ENCODE assay signal across 1 cellular context in the genomic region with DNA sequence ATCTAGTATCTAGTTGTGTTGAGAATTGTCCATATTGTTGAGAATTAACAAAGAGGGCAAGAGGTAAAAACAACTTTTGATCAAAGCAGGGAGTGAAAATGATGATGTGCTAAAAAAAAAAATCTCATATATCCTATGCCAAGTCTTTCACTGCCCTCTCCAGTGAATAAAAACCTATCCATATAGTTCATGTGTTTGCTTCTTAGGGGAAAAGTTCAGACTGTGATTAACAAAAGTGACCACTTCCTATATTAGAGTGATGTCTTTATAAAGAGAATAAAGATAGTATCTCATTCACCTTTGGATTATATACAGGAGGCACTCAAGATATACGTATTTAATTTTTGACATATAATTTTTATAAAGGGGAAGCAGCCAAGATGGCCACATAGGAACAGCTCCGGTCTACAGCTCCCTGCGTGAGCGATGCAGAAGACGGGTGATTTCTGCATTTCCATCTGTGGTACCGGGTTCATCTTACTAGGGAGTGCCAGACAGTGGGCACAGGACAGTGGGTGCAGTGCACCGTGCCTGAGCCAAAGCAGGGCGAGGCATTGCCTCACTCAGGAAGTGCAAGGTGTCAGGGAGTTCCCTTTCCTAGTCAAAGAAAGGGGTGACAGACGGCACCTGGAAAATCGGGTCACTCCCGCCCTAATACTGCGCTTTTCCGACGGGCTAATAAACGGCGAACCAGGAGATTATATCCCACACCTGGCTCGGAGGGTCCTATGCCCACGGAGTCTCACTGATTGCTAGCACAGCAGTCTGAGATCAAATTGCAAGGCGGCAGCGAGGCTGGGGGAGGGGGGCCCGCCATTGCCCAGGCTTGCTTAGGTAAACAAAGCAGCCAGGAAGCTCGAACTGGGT.
TF ChIP-seq lines count a peak whose summit lies in the region.
"Not testable (repeated sequence)": the region's sequence is repeated elsewhere in the genome, so short reads cannot be mapped to it uniquely, and the experiment has no call there.

No MANE protein-coding gene starts in this region.

TF ChIP-seq in K562, 482 proteins besides CTCF, POLR2A, EP300 and RAD21 (continues in another document):
- TF ChIP-seq, protein P1, sequence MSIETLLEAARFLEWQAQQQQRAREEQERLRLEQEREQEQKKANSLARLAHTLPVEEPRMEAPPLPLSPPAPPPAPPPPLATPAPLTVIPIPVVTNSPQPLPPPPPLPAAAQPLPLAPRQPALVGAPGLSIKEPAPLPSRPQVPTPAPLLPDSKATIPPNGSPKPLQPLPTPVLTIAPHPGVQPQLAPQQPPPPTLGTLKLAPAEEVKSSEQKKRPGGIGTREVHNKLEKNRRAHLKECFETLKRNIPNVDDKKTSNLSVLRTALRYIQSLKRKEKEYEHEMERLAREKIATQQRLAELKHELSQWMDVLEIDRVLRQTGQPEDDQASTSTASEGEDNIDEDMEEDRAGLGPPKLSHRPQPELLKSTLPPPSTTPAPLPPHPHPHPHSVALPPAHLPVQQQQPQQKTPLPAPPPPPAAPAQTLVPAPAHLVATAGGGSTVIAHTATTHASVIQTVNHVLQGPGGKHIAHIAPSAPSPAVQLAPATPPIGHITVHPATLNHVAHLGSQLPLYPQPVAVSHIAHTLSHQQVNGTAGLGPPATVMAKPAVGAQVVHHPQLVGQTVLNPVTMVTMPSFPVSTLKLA (conservative IDR thresholded peaks at IDR 0.05), result peak; percentile 52 to 78; a peak in 3 of 4 replicates
- TF ChIP-seq NR4A1, CEBPG (CRISPR knock-in tag; IDR thresholded peaks at IDR 0.05): not testable (repeated sequence)
- peak; percentile 54; the same call in 1 of the 2 replicates for TF ChIP-seq NR4A1 (tag; IDR thresholded peaks at IDR 0.05)
- TF ChIP-seq TAF9B (IDR thresholded peaks at IDR 0.05; ENCODE audit: partially characterized antibody), result peak; percentile 72
- TF ChIP-seq CTBP1 (IDR thresholded peaks at IDR 0.05; ENCODE audit: borderline replicate concordance), result peak; percentile 63; the same call in 1 of the 2 replicates
- peak; percentile 13; the same call in 1 of the 2 replicates for TF ChIP-seq C11orf30 (IDR thresholded peaks at IDR 0.05; ENCODE audit: low read depth)
- peak; percentile 51; the same call in 1 of the 2 replicates for TF ChIP-seq ZNF316 (IDR thresholded peaks at IDR 0.05)
- TF ChIP-seq SMARCA4 (IDR thresholded peaks at IDR 0.05), result 0 out of 2 replicates have a peak, but pooled peaks have one; percentile 16
- TF ChIP-seq MAZ (CRISPR knock-in tag; conservative IDR thresholded peaks at IDR 0.05 in 1 of 2, IDR thresholded peaks at IDR 0.05 in 1 of 2), result 0 out of 4 replicates have a peak, but pooled peaks of 1 of the 2 experiments have one; percentile 50
- TF ChIP-seq, protein P2, sequence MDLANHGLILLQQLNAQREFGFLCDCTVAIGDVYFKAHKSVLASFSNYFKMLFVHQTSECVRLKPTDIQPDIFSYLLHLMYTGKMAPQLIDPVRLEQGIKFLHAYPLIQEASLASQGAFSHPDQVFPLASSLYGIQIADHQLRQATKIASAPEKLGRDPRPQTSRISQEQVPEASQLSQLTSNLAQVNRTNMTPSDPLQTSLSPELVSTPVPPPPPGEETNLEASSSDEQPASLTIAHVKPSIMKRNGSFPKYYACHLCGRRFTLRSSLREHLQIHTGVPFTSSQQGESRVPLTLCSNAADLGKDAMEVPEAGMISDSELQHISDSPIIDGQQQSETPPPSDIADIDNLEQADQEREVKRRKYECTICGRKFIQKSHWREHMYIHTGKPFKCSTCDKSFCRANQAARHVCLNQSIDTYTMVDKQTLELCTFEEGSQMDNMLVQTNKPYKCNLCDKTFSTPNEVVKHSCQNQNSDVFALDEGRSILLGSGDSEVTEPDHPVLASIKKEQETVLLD (IDR thresholded peaks at IDR 0.05), result peak; percentile 62; the same call in 1 of the 2 replicates
- TF ChIP-seq SUPT5H (IDR thresholded peaks at IDR 0.05), result peak; percentile 82
- 0 out of 4 replicates have a peak, but pooled peaks of 1 of the 2 experiments have one; percentile 36 for TF ChIP-seq HDAC1 (IDR thresholded peaks at IDR 0.05)
- TF ChIP-seq, protein P3, sequence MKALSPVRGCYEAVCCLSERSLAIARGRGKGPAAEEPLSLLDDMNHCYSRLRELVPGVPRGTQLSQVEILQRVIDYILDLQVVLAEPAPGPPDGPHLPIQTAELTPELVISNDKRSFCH (CRISPR knock-in tag; IDR thresholded peaks at IDR 0.05), result not testable (repeated sequence)
- TF ChIP-seq, protein P3 (tag; IDR thresholded peaks at IDR 0.05), result 0 out of 2 replicates have a peak, but pooled peaks have one; percentile 24
- TF ChIP-seq TAF7 (tag; IDR thresholded peaks at IDR 0.05), result peak; percentile 65; the same call in 1 of the 2 replicates
- TF ChIP-seq ETV1 (tag; conservative IDR thresholded peaks at IDR 0.05; ENCODE audit: low read depth), result peak; percentile 60
- peak; percentile 62 for TF ChIP-seq CEBPB (tag; IDR thresholded peaks at IDR 0.05)
- TF ChIP-seq CEBPG (tag; conservative IDR thresholded peaks at IDR 0.05 in 1 of 2, IDR thresholded peaks at IDR 0.05 in 1 of 2), result 0 out of 4 replicates have a peak, but pooled peaks of 1 of the 2 experiments have one; percentile 33
- TF ChIP-seq, protein P4, sequence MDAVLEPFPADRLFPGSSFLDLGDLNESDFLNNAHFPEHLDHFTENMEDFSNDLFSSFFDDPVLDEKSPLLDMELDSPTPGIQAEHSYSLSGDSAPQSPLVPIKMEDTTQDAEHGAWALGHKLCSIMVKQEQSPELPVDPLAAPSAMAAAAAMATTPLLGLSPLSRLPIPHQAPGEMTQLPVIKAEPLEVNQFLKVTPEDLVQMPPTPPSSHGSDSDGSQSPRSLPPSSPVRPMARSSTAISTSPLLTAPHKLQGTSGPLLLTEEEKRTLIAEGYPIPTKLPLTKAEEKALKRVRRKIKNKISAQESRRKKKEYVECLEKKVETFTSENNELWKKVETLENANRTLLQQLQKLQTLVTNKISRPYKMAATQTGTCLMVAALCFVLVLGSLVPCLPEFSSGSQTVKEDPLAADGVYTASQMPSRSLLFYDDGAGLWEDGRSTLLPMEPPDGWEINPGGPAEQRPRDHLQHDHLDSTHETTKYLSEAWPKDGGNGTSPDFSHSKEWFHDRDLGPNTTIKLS (IDR thresholded peaks at IDR 0.05; ENCODE audit: borderline replicate concordance, low read depth), result peak; percentile 24; the same call in 1 of the 2 replicates
- TF ChIP-seq SMAD4 (CRISPR knock-in tag; conservative IDR thresholded peaks at IDR 0.05), result peak; percentile 59; the same call in 1 of the 2 replicates
- TF ChIP-seq POLR2H (tag; IDR thresholded peaks at IDR 0.05; ENCODE audit: low read depth), result peak; percentile 39; the same call in 1 of the 2 replicates
- 0 out of 4 replicates have a peak, but pooled peaks of 1 of the 2 experiments have one; percentile 24 for TF ChIP-seq TRIM24 (IDR thresholded peaks at IDR 0.05)
- TF ChIP-seq THRAP3 (IDR thresholded peaks at IDR 0.05; ENCODE audit: borderline replicate concordance), result 0 out of 2 replicates have a peak, but pooled peaks have one; percentile 27
- TF ChIP-seq PHF8 (IDR thresholded peaks at IDR 0.05; ENCODE audit: borderline replicate concordance, low read length), result peak; percentile 25; the same call in 1 of the 2 replicates
- TF ChIP-seq, protein P5, sequence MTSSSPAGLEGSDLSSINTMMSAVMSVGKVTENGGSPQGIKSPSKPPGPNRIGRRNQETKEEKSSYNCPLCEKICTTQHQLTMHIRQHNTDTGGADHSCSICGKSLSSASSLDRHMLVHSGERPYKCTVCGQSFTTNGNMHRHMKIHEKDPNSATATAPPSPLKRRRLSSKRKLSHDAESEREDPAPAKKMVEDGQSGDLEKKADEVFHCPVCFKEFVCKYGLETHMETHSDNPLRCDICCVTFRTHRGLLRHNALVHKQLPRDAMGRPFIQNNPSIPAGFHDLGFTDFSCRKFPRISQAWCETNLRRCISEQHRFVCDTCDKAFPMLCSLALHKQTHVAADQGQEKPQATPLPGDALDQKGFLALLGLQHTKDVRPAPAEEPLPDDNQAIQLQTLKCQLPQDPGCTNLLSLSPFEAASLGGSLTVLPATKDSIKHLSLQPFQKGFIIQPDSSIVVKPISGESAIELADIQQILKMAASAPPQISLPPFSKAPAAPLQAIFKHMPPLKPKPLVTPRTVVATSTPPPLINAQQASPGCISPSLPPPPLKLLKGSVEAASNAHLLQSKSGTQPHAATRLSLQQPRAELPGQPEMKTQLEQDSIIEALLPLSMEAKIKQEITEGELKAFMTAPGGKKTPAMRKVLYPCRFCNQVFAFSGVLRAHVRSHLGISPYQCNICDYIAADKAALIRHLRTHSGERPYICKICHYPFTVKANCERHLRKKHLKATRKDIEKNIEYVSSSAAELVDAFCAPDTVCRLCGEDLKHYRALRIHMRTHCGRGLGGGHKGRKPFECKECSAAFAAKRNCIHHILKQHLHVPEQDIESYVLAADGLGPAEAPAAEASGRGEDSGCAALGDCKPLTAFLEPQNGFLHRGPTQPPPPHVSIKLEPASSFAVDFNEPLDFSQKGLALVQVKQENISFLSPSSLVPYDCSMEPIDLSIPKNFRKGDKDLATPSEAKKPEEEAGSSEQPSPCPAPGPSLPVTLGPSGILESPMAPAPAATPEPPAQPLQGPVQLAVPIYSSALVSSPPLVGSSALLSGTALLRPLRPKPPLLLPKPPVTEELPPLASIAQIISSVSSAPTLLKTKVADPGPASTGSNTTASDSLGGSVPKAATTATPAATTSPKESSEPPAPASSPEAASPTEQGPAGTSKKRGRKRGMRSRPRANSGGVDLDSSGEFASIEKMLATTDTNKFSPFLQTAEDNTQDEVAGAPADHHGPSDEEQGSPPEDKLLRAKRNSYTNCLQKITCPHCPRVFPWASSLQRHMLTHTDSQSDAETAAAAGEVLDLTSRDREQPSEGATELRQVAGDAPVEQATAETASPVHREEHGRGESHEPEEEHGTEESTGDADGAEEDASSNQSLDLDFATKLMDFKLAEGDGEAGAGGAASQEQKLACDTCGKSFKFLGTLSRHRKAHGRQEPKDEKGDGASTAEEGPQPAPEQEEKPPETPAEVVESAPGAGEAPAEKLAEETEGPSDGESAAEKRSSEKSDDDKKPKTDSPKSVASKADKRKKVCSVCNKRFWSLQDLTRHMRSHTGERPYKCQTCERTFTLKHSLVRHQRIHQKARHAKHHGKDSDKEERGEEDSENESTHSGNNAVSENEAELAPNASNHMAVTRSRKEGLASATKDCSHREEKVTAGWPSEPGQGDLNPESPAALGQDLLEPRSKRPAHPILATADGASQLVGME (CRISPR knock-in tag; IDR thresholded peaks at IDR 0.05), result 0 out of 2 replicates have a peak, but pooled peaks have one; percentile 26
- peak; percentile 35 to 44; a peak in 2 of 4 replicates for TF ChIP-seq NRF1 (conservative IDR thresholded peaks at IDR 0.05 in 1 of 2, IDR thresholded peaks at IDR 0.05 in 1 of 2)
- TF ChIP-seq RBFOX2 (IDR thresholded peaks at IDR 0.05; ENCODE audit: low read depth, low read length), result peak; percentile 52
- peak; percentile 62; the same call in 1 of the 2 replicates for TF ChIP-seq SOX6 (IDR thresholded peaks at IDR 0.05)
- TF ChIP-seq HDAC2 (IDR thresholded peaks at IDR 0.05), result peak; percentile 42; the same call in 1 of the 2 replicates
- TF ChIP-seq CXXC5 (CRISPR knock-in tag; IDR thresholded peaks at IDR 0.05), result peak; percentile 30; the same call in 1 of the 2 replicates
- TF ChIP-seq POLR2B (IDR thresholded peaks at IDR 0.05; ENCODE audit: low read depth, partially characterized antibody), result peak; percentile 54
- peak; percentile 79 for TF ChIP-seq EP400 (IDR thresholded peaks at IDR 0.05)
- TF ChIP-seq, protein P6, sequence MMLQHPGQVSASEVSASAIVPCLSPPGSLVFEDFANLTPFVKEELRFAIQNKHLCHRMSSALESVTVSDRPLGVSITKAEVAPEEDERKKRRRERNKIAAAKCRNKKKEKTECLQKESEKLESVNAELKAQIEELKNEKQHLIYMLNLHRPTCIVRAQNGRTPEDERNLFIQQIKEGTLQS (IDR thresholded peaks at IDR 0.05), result peak; percentile 22; the same call in 1 of the 2 replicates
- TF ChIP-seq, protein P6 (CRISPR knock-in tag; conservative IDR thresholded peaks at IDR 0.05), result not testable (repeated sequence)
- peak; percentile 96 to 97 for TF ChIP-seq FOXA3 (CRISPR knock-in tag; conservative IDR thresholded peaks at IDR 0.05 in 1 of 2, IDR thresholded peaks at IDR 0.05 in 1 of 2)
- TF ChIP-seq LEF1 (IDR thresholded peaks at IDR 0.05), result peak; percentile 77
- peak; percentile 32; the same call in 1 of the 2 replicates for TF ChIP-seq NCOR1 (IDR thresholded peaks at IDR 0.05)
- TF ChIP-seq TAF1 (IDR thresholded peaks at IDR 0.05; ENCODE audit: control insufficient read depth, extremely low read depth, insufficient read depth, low read length, severe bottlenecking), result peak; percentile 17
- TF ChIP-seq DPF2 (IDR thresholded peaks at IDR 0.05), result peak; percentile 57; the same call in 1 of the 2 replicates
- 0 out of 2 replicates have a peak, but pooled peaks have one; percentile 28 for TF ChIP-seq ZBTB17 (CRISPR knock-in tag; IDR thresholded peaks at IDR 0.05)
- peak; percentile 94 to 97 for TF ChIP-seq FOXK2 (conservative IDR thresholded peaks at IDR 0.05 in 1 of 2, IDR thresholded peaks at IDR 0.05 in 1 of 2; ENCODE audit: low read depth in 2 of 2)
- TF ChIP-seq YY1 (IDR thresholded peaks at IDR 0.05; ENCODE audit: borderline replicate concordance in 1 of 3, control insufficient read depth in 1 of 3, extremely low read depth in 1 of 3, insufficient read depth in 3 of 3, insufficient read length in 1 of 3, insufficient replicate concordance in 2 of 3, low read depth in 1 of 3, low read length in 2 of 3), result peak in 1 of 3 experiments; percentile 80
- peak; percentile 51 for TF ChIP-seq POLR2G (IDR thresholded peaks at IDR 0.05; ENCODE audit: low read depth, low read length)
- peak; percentile 39; the same call in 1 of the 2 replicates for TF ChIP-seq ATF7 (IDR thresholded peaks at IDR 0.05)
- TF ChIP-seq L3MBTL2 (IDR thresholded peaks at IDR 0.05), result peak; percentile 66; the same call in 1 of the 2 replicates
- 0 out of 2 replicates have a peak, but pooled peaks have one; percentile 16 for TF ChIP-seq NFIC (IDR thresholded peaks at IDR 0.05)
